Comparison of ENCODE assay signal across 23 cellular contexts in the genomic region with DNA sequence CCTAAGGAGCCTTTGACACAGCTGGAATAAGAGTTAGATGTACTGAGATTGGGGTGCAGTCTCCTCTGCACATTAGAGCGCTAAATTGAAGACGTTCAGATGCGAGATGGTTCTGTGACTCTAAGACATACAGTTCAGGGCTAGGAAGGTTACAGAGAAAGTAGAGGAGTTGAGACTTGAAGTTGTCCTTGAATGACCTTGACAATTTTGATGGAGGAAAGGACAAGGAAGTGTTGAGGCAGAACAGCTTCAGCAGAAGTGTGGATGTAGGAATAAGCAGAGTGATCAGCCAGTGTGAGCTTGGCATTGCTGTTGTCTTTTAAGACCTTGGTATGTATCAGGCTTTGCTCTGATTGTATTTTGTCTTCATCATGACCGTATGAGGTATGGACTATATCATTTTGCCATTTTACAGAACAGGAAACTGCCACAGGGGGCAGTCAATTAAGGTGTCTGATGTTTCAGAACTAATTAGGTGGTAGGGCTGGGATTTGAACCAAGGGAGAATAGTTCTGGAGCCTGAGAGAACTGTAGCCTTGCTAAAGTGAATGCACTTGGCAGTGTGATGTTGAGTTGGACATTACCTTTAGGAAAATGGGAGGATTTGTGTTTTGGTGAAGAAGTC. TPM values are rescaled to one million over a fixed set of nuclear protein-coding genes. Genes with fewer than 3 reads are reported as not detected.
DNase-seq lines count a peak whose midpoint lies in the region; ATAC-seq and TF ChIP-seq lines count a peak whose summit lies in the region.
"Had no signal": no experiment of that assay in that cellular context is flagged by ENCODE, and none has a peak within 500 bp of the region (broad histone marks: within the 10 kb centered on the region; RNA-seq: fewer than 3 reads in every experiment).

No MANE protein-coding gene starts in this region.

- H3K18ac ChIP-seq in IMR-90 (ENCODE audit: low read depth, low read length) = no peak overlapping the region

- H3K27ac ChIP-seq in IMR-90 (ENCODE audit: insufficient read depth, low read length) (no peak overlapping the region), osteoblast (ENCODE audit: low read depth, low read length) (peak overlapping the region; percentile 32)

- H2AK9ac ChIP-seq in IMR-90 (replicated peaks; ENCODE audit: low read depth, low read length, poor library complexity) = no peak overlapping the region

- no peak overlapping the region for H2BK20ac ChIP-seq in IMR-90 (ENCODE audit: low read depth, low read length)

- H3K4me3 ChIP-seq in IMR-90 (ENCODE audit: insufficient read depth, low read depth, low read length) (no peak overlapping the region), osteoblast (ENCODE audit: insufficient read depth, low read length) (no peak overlapping the region)
- H3K4me3 ChIP-seq: MG63 had no signal

- no TSS peak for BruUV-seq in IMR-90 (replicated peaks; lab: Mats Ljungman, UMichigan)

- H3K9me3 Mint-ChIP-seq in activated CD4-positive, alpha-beta T cell treated with anti-CD3 and anti-CD28 coated beads, Interleukin-2, amount 10 ng/mL, durations not matched to agents 7 days and 5 days = no peaks in the 10 kb centered on the region
- H3K9me3 Mint-ChIP-seq in activated naive CD8-positive, alpha-beta T cell treated with anti-CD3 and anti-CD28 coated beads, Interleukin-2, amount 50 U/mL, for 24 hours = no peaks in the 10 kb centered on the region
- H3K9me3 Mint-ChIP-seq: type B pancreatic cell had no signal

- no peak overlapping the region for H3K4me2 ChIP-seq in IMR-90 (ENCODE audit: low read depth, low read length)
- H3K4me2 ChIP-seq in osteoblast (ENCODE audit: insufficient read depth, low read length) = no peak overlapping the region

- no peaks in the 10 kb centered on the region; the same call in 1 of the 2 replicates for H3K9me1 ChIP-seq in IMR-90 (ENCODE audit: insufficient read depth, low read length)

- peaks cover 31% of the 10 kb centered on the region for H3K4me1 Mint-ChIP-seq in activated CD4-positive, alpha-beta T cell treated with anti-CD3 and anti-CD28 coated beads, Interleukin-2, amount 10 ng/mL, durations not matched to agents 7 days and 5 days
- peaks cover 30% of the 10 kb centered on the region for H3K4me1 Mint-ChIP-seq in activated naive CD8-positive, alpha-beta T cell treated with anti-CD3 and anti-CD28 coated beads, Interleukin-2, amount 50 U/mL, for 24 hours

- in situ Hi-C loops in IMR-90 (cut with MboI; ENCODE audit: low sequenced_read_pairs) = no loop called here

- H3K79me2 ChIP-seq in osteoblast (ENCODE audit: insufficient read depth, low read length) = no peaks in the 10 kb centered on the region

- 95% methylated on average over 4 of the region's 4 CpGs; no CpG with 5 or more reads in 1 of the 2 experiments for WGBS in IMR-90 (ENCODE audit: extremely low coverage in 2 of 2, insufficient read length in 1 of 2), 2 experiments

- H2BK15ac ChIP-seq in IMR-90 (ENCODE audit: low read depth, low read length) = no peak overlapping the region

- peaks cover 52% of the 10 kb centered on the region for H3K36me3 Mint-ChIP-seq in activated CD4-positive, alpha-beta T cell treated with anti-CD3 and anti-CD28 coated beads, Interleukin-2, amount 10 ng/mL, durations not matched to agents 7 days and 5 days (ENCODE audit: low read depth)
- peaks cover 69% of the 10 kb centered on the region for H3K36me3 Mint-ChIP-seq in activated naive CD8-positive, alpha-beta T cell treated with anti-CD3 and anti-CD28 coated beads, Interleukin-2, amount 50 U/mL, for 24 hours (ENCODE audit: low read depth)

- H4K8ac ChIP-seq in IMR-90 (ENCODE audit: low read depth in 2 of 2, low read length in 2 of 2) = no peak overlapping the region

- no peak overlapping the region for H2BK5ac ChIP-seq in IMR-90 (ENCODE audit: low read depth, low read length, poor library complexity, severe bottlenecking)

- no peak overlapping the region for H4K5ac ChIP-seq in IMR-90 (ENCODE audit: low read depth, low read length)

- no peak overlapping the region for H3K56ac ChIP-seq in IMR-90 (ENCODE audit: extremely low read depth, insufficient read depth, low read length)

- H3K36me3 ChIP-seq in IMR-90 (ENCODE audit: control insufficient read depth, insufficient read depth, low read length) (no peaks in the 10 kb centered on the region; the same call in 1 of the 2 replicates), osteoblast (ENCODE audit: insufficient read depth, low read length) (no peaks in the 10 kb centered on the region)

- no peak for ATAC-seq in IMR-90 (ENCODE audit: low read depth)
- no peak for ATAC-seq in activated naive CD8-positive, alpha-beta T cell treated with anti-CD3 and anti-CD28 coated beads, Interleukin-2, amount 50 U/mL, for 24 hours
- ATAC-seq: HepG2, Right ventricle myocardium inferior had no signal

- peaks cover 9% of the 10 kb centered on the region in 2 experiments; a peak in 2 of 4 replicates for H3K79me1 ChIP-seq in IMR-90 (ENCODE audit: low read depth in 1 of 2, low read length in 2 of 2)

- TF ChIP-seq CTCF in IMR-90 (conservative IDR thresholded peaks at IDR 0.05; ENCODE audit: low read depth, low read length) (no peak), osteoblast (IDR thresholded peaks at IDR 0.05; ENCODE audit: extremely low read depth, low read depth, low read length) (no peak), GM10248 (IDR thresholded peaks at IDR 0.05; ENCODE audit: control extremely low read depth, extremely low read depth, low read depth, missing control alignments) (no peak)

- H3K4me1 ChIP-seq in IMR-90 (ENCODE audit: control insufficient read depth, insufficient read depth, low read length) (no peaks in the 10 kb centered on the region), osteoblast (ENCODE audit: insufficient read depth, low read length) (no peaks in the 10 kb centered on the region)

- DNase-seq in activated CD4-positive, alpha-beta T cell treated with anti-CD3 and anti-CD28 coated beads, Interleukin-2, amount 10 ng/mL, durations not matched to agents 7 days and 5 days = no peak
- DNase-seq in activated CD4-positive, alpha-beta T cell treated with anti-CD3 and anti-CD28 coated beads, Interleukin-2, amount 50 U/mL, for 1 hour = no peak
- DNase-seq in IMR-90 = no peak
- DNase-seq in activated naive CD8-positive, alpha-beta T cell treated with anti-CD3 and anti-CD28 coated beads, Interleukin-2, amount 50 U/mL, for 24 hours = no peak
- no peak for DNase-seq in osteoblast (ENCODE audit: insufficient read length, low spot score, missing footprints)
- DNase-seq in NCI-H526 treated with DMSO at 0.1 percent for 48 hours (lab: John Stamatoyannopoulos, UW) = no peak
- no peak for DNase-seq in COLO829 (ENCODE audit: low spot score)
- no peak for DNase-seq in GM10248 (ENCODE audit: extremely low spot score)
- DNase-seq: activated CD4-positive, alpha-beta T cell treated with anti-CD3 and anti-CD28 coated beads for 48 hours; activated gamma-delta T cell treated with Interleukin-2 at 50 U/mL for 16 hours; central memory CD4-positive, alpha-beta T cell; erythroblast; foreskin melanocyte; GF-D8; H7; MG63; NCI-H1436; NCI-H2171; occipital lobe; stimulated activated CD4-positive, alpha-beta T cell treated with anti-CD3 and anti-CD28 coated beads, Interleukin-4, amount 100 ng/mL, for 24 hours had no signal

- H2AFZ ChIP-seq in IMR-90 (replicated peaks; ENCODE audit: low read length, poor library complexity) (no peak overlapping the region), osteoblast (ENCODE audit: low read length) (no peak overlapping the region)

- peak overlapping the region; percentile 22 for H3K27ac Mint-ChIP-seq in activated CD4-positive, alpha-beta T cell treated with anti-CD3 and anti-CD28 coated beads, Interleukin-2, amount 10 ng/mL, durations not matched to agents 7 days and 5 days
- H3K27ac Mint-ChIP-seq in activated naive CD8-positive, alpha-beta T cell treated with anti-CD3 and anti-CD28 coated beads, Interleukin-2, amount 50 U/mL, for 24 hours = peak overlapping the region; percentile 3
- H3K27ac Mint-ChIP-seq: type B pancreatic cell had no signal

- no peak overlapping the region for H2BK120ac ChIP-seq in IMR-90 (ENCODE audit: low read depth, low read length)

- H3K9ac ChIP-seq in IMR-90 (ENCODE audit: low read depth, low read length) = no peak overlapping the region

- no peak for TF ChIP-seq POLR2A in IMR-90 (IDR thresholded peaks at IDR 0.05; ENCODE audit: low read depth, low read length)

- intact Hi-C loops in IMR-90 (cut with micrococcal nuclease) = loop anchor here (2.0 to 10.0 kb wide), 4 partner anchors 51 to 855 kb away; a partner anchor contains a TSS

- no peaks in the 10 kb centered on the region for H3K27me3 Mint-ChIP-seq in activated CD4-positive, alpha-beta T cell treated with anti-CD3 and anti-CD28 coated beads, Interleukin-2, amount 10 ng/mL, durations not matched to agents 7 days and 5 days
- no peaks in the 10 kb centered on the region for H3K27me3 Mint-ChIP-seq in activated naive CD8-positive, alpha-beta T cell treated with anti-CD3 and anti-CD28 coated beads, Interleukin-2, amount 50 U/mL, for 24 hours
- H3K27me3 Mint-ChIP-seq: type B pancreatic cell had no signal

- no peak overlapping the region for H3K23ac ChIP-seq in IMR-90 (ENCODE audit: low read depth, low read length)

- H4K20me1 ChIP-seq in IMR-90 (ENCODE audit: insufficient read depth, low read length) = no peaks in the 10 kb centered on the region
- no peaks in the 10 kb centered on the region for H4K20me1 ChIP-seq in osteoblast (ENCODE audit: insufficient read depth, low read length)

- CTCF ChIA-PET in activated CD4-positive, alpha-beta T cell treated with anti-CD3 and anti-CD28 coated beads, Interleukin-2, amount 10 ng/mL, durations not matched to agents 7 days and 5 days (lab: Charles Lee) = interaction anchor here (1.1 to 5.7 kb wide), 4 partner anchors 9 to 53 kb away, joined by 3 to 32 read pairs (median 7); a partner anchor contains a TSS
- CTCF ChIA-PET in IMR-90 (lab: Yijun Ruan, JAX) (interaction anchor here (0.6 to 4.4 kb wide), 6 partner anchors 11 to 216 kb away, joined by 3 to 43 read pairs (median 6); no protein-coding TSS in a partner anchor), GM10248 (lab: Yijun Ruan, JAX) (interaction anchor here (0.9 to 7.3 kb wide), 16 partner anchors 9 to 827 kb away, joined by 3 to 97 read pairs (median 9); a partner anchor contains a TSS)

- H3K9me3 ChIP-seq in IMR-90 (ENCODE audit: control insufficient read depth, insufficient read depth, low read length) (no peaks in the 10 kb centered on the region), osteoblast (ENCODE audit: low read depth, low read length) (no peaks in the 10 kb centered on the region)
- H3K9me3 ChIP-seq: MG63 had no signal

- dilution Hi-C loops in IMR-90 (cut with HindIII; ENCODE audit: low sequenced_read_pairs, unreplicated experiment) = no loop called here

- H3K27me3 ChIP-seq in IMR-90 (ENCODE audit: control insufficient read depth, insufficient read depth, low read length) = no peaks in the 10 kb centered on the region
- no peaks in the 10 kb centered on the region for H3K27me3 ChIP-seq in osteoblast (ENCODE audit: insufficient read depth, low read length)
- H3K27me3 ChIP-seq: MG63 had no signal

- H3K4me3 Mint-ChIP-seq in activated CD4-positive, alpha-beta T cell treated with anti-CD3 and anti-CD28 coated beads, Interleukin-2, amount 10 ng/mL, durations not matched to agents 7 days and 5 days = no peak overlapping the region
- H3K4me3 Mint-ChIP-seq in activated naive CD8-positive, alpha-beta T cell treated with anti-CD3 and anti-CD28 coated beads, Interleukin-2, amount 50 U/mL, for 24 hours = no peak overlapping the region
- H3K4me3 Mint-ChIP-seq: type B pancreatic cell had no signal

- TF ChIP-seq RAD21 in IMR-90 (IDR thresholded peaks at IDR 0.05; ENCODE audit: low read length) = no peak

- H4K91ac ChIP-seq in IMR-90 (ENCODE audit: insufficient read depth, low read depth, low read length) = no peak overlapping the region

- POLR2A ChIA-PET in activated CD4-positive, alpha-beta T cell treated with anti-CD3 and anti-CD28 coated beads, Interleukin-2, amount 10 ng/mL, durations not matched to agents 7 days and 5 days (lab: Charles Lee) = no interaction called here
- POLR2A ChIA-PET in IMR-90 (lab: Charles Lee; ENCODE audit: unreplicated experiment) (no interaction called here), GM10248 (lab: Yijun Ruan, JAX) (interaction anchor here (0.9 kb wide), 1 partner anchor 9 kb away, joined by 4 read pairs; a partner anchor contains a TSS)

- peak overlapping the region; percentile 43 for H2AK5ac ChIP-seq in IMR-90 (ENCODE audit: low read depth, low read length)

- H3K4ac ChIP-seq in IMR-90 (ENCODE audit: low read depth, low read length) = no peak overlapping the region

- no peak overlapping the region for H3K14ac ChIP-seq in IMR-90 (replicated peaks; ENCODE audit: low read depth, low read length)

RNA-seq across cellular contexts. Expression of a gene that starts 9.2 kb away (rescaled TPM):
- total RNA-seq in activated CD4-positive, alpha-beta T cell treated with anti-CD3 and anti-CD28 coated beads, Interleukin-2, amount 10 ng/mL, durations not matched to agents 7 days and 5 days = 100 to 1,000 TPM; 123 to 133 TPM
- total RNA-seq in IMR-90 (2012; rRNA removed) (12.5 and 14.7 TPM in 2 replicates), osteoblast (5.4 and 9.1 TPM in 2 replicates)
- polyA plus RNA-seq in IMR-90 (2012; rRNA removed) = 9.6 and 11.5 TPM in 2 replicates
- polyA plus RNA-seq in IMR-90 (2012; cell fraction: cytosol; rRNA removed) = 5.1 and 9.9 TPM in 2 replicates
- polyA plus RNA-seq in IMR-90 (2012; cell fraction: nucleus; rRNA removed; ENCODE audit: low replicate concordance) = 9.3 and 14.6 TPM in 2 replicates

RNA-seq across cellular contexts. Expression of a gene that starts 52.2 kb away (rescaled TPM):
- under 1 TPM; 0.33 to 0.47 TPM for total RNA-seq in activated CD4-positive, alpha-beta T cell treated with anti-CD3 and anti-CD28 coated beads, Interleukin-2, amount 10 ng/mL, durations not matched to agents 7 days and 5 days
- total RNA-seq in IMR-90 (2012; rRNA removed) (1.7 and 2.0 TPM in 2 replicates), osteoblast (1.4 and 2.1 TPM in 2 replicates)
- 4.1 and 5.1 TPM in 2 replicates for polyA plus RNA-seq in IMR-90 (2012; rRNA removed)
- 2.1 and 2.9 TPM in 2 replicates for polyA plus RNA-seq in IMR-90 (2012; cell fraction: cytosol; rRNA removed)
- 19.8 and 36.5 TPM in 2 replicates for polyA plus RNA-seq in IMR-90 (2012; cell fraction: nucleus; rRNA removed; ENCODE audit: low replicate concordance)
